ENCODE assay signal across 8 cellular contexts in the genomic region with DNA sequence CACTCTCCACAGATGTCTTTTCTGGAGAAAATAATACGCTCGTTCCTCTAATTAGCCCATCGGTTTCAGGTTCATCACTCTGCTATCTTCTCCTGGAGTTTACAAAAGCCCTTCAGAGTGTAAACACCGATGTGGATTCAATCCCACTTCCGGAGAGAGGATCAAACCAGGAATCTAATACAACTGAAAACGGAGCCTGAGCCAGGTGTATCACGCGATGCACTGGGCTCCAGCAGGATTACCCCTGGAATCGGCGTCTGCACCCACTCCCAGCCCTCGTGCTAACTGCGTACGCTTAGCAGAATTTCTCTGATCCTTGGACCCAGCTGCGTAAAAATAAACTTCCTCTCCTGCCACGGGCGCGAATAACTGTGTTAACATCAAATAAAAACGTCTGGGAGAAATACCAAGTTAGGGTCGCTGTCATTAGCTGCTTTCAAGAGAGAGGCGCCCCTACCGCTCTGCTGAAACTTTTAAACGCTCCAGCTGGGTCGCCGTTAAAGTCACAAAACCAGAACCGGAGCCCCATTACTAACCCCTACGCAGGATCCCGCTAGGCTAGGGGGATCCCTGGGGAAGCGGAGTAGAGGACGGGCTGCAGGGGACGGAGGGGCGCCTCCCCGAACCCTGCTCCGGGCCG. TPM values are rescaled to one million over a fixed set of nuclear protein-coding genes. Genes with fewer than 3 reads are reported as not detected.
A peak's percentile ranks its signal among the peaks of the same experiment; 100 is the strongest.
DNase-seq lines count a peak whose midpoint lies in the region; ATAC-seq and TF ChIP-seq lines count a peak whose summit lies in the region.

No MANE protein-coding gene starts in this region.

- peak overlapping the region; percentile 77 for H3K27ac ChIP-seq in brain microvascular endothelial cell
- peak overlapping the region; percentile 64 for H3K27ac ChIP-seq in mesenchymal stem cell (ENCODE audit: low read length, poor library complexity, severe bottlenecking)

- H3K9me3 ChIP-seq in MG63 (no peaks in the 10 kb centered on the region; the same call in 1 of the 2 replicates), mesenchymal stem cell (ENCODE audit: control insufficient read depth, low read length) (no peaks in the 10 kb centered on the region)

- peak overlapping the region; percentile 97 to 99 for H3K4ac ChIP-seq in mesenchymal stem cell (ENCODE audit: low read depth in 1 of 2, low read length in 2 of 2)

- peak overlapping the region in 1 of 2 experiments; percentile 18 for H2BK12ac ChIP-seq in mesenchymal stem cell (ENCODE audit: low read length in 2 of 2)

- peak overlapping the region; percentile 92 for H3K4me3 ChIP-seq in MG63
- H3K4me3 ChIP-seq in brain microvascular endothelial cell (ENCODE audit: low read depth, low read length), result peak overlapping the region; percentile 96
- H3K4me3 ChIP-seq in mesenchymal stem cell (ENCODE audit: insufficient read depth in 1 of 2, low read depth in 1 of 2, low read length in 2 of 2), result peak overlapping the region; percentile 84 to 87

- peak overlapping the region; percentile 68 for H2BK15ac ChIP-seq in mesenchymal stem cell (ENCODE audit: low read depth, poor library complexity, severe bottlenecking)

- H4K91ac ChIP-seq in mesenchymal stem cell (ENCODE audit: low read length), result peak overlapping the region; percentile 91

- peaks cover 14% of the 10 kb centered on the region for H3K4me1 ChIP-seq in mesenchymal stem cell (ENCODE audit: control insufficient read depth, insufficient read depth, low read depth, low read length)

- H3K79me1 ChIP-seq in mesenchymal stem cell (replicated peaks; ENCODE audit: low read length, poor library complexity, severe bottlenecking), result peaks cover 1% of the 10 kb centered on the region

- peak overlapping the region; percentile 98 for H4K8ac ChIP-seq in mesenchymal stem cell (ENCODE audit: low read length)

- ATAC-seq in GM19023 (IDR thresholded peaks at IDR 0.05; ENCODE audit: unreplicated experiment), result no peak

- TF ChIP-seq CTCF in brain microvascular endothelial cell (IDR thresholded peaks at IDR 0.05; ENCODE audit: low read depth, low read length, missing control alignments) (no peak), GM10266 (IDR thresholded peaks at IDR 0.05; ENCODE audit: control insufficient read depth, insufficient read depth, low read depth, missing control alignments) (no peak)

- peak overlapping the region; percentile 92 for H2AK5ac ChIP-seq in mesenchymal stem cell (ENCODE audit: low read length, severe bottlenecking)

- peak overlapping the region; percentile 73 for H2BK5ac ChIP-seq in mesenchymal stem cell (ENCODE audit: low read depth, low read length, poor library complexity, severe bottlenecking)

- H3K23ac ChIP-seq in mesenchymal stem cell (ENCODE audit: low read length in 2 of 2), result peak overlapping the region in 1 of 2 experiments; percentile 48

- peak overlapping the region; percentile 96 for H3K18ac ChIP-seq in mesenchymal stem cell (ENCODE audit: low read depth in 1 of 2, low read length in 2 of 2)

- DNase-seq in NCI-H526 (lab: John Stamatoyannopoulos, UW), result peak; percentile 16 to 43
- DNase-seq in NCI-H526 treated with DMSO at 0.1 percent for 48 hours (lab: John Stamatoyannopoulos, UW), result no peak
- no peak for DNase-seq in MG63
- no peak for DNase-seq in brain microvascular endothelial cell
- DNase-seq in mesenchymal stem cell, result peak; percentile 42
- DNase-seq in G401 (ENCODE audit: low spot score), result no peak
- no peak for DNase-seq in GM10266 (ENCODE audit: extremely low spot score)

- H2BK120ac ChIP-seq in mesenchymal stem cell (ENCODE audit: low read depth, low read length), result peak overlapping the region; percentile 91

- H3K36me3 ChIP-seq in MG63 (peaks cover 29% of the 10 kb centered on the region), brain microvascular endothelial cell (replicated peaks) (peaks cover 25% of the 10 kb centered on the region), mesenchymal stem cell (ENCODE audit: control insufficient read depth in 1 of 2, insufficient read depth in 2 of 2, low read depth in 1 of 2, low read length in 2 of 2) (peaks cover 26 to 27% of the 10 kb centered on the region in 2 experiments)

- H3K14ac ChIP-seq in mesenchymal stem cell (ENCODE audit: low read length in 2 of 2), result peak overlapping the region in 1 of 2 experiments; percentile 63

- no peak overlapping the region for H2AFZ ChIP-seq in mesenchymal stem cell (ENCODE audit: low read depth, low read length)

- H3K27me3 ChIP-seq in MG63 (no peaks in the 10 kb centered on the region), brain microvascular endothelial cell (replicated peaks) (no peaks in the 10 kb centered on the region), mesenchymal stem cell (ENCODE audit: control insufficient read depth in 1 of 2, insufficient read depth in 1 of 2, low read length in 2 of 2) (no peaks in the 10 kb centered on the region)

- H3K9ac ChIP-seq in mesenchymal stem cell (ENCODE audit: low read length), result peak overlapping the region; percentile 97

- in situ Hi-C loops in brain microvascular endothelial cell (cut with HindIII; ENCODE audit: low pct_ligation_motif_present, low sequenced_read_pairs) (loop anchor here (25.0 kb wide), 1 partner anchor 94 kb away; a partner anchor contains a TSS), G401 (cut with HindIII; ENCODE audit: low sequenced_read_pairs) (no loop called here)

- WGBS in mesenchymal stem cell, result 1% methylated on average over 29 of the region's 34 CpGs

- H3K4me2 ChIP-seq in mesenchymal stem cell (ENCODE audit: low read length, poor library complexity, severe bottlenecking), result peak overlapping the region; percentile 81

RNA-seq across cellular contexts. Expression of a gene that starts 0.5 kb away (rescaled TPM):
- 11.0 and 39.4 TPM in 2 replicates for total RNA-seq in MG63 (2014; rRNA removed; shearing (Covaris generic); ENCODE audit: low replicate concordance)
- 27.8 TPM for polyA plus RNA-seq in mesenchymal stem cell (2013, experiment 1 of 2)
- polyA plus RNA-seq in mesenchymal stem cell (2013, experiment 2 of 2), result 28.1 TPM
- total RNA-seq in G401 (2014; rRNA removed; shearing (Covaris generic)), result 29.9 and 38.7 TPM in 2 replicates

RNA-seq across cellular contexts. Expression of a gene that starts 7.8 kb away (rescaled TPM):
- 58.3 and 78.2 TPM in 2 replicates for total RNA-seq in MG63 (2014; rRNA removed; shearing (Covaris generic); ENCODE audit: low replicate concordance)
- 239 TPM for polyA plus RNA-seq in mesenchymal stem cell (2013, experiment 1 of 2)
- 239 TPM for polyA plus RNA-seq in mesenchymal stem cell (2013, experiment 2 of 2)
- total RNA-seq in G401 (2014; rRNA removed; shearing (Covaris generic)), result 100 and 151 TPM in 2 replicates

RNA-seq across cellular contexts. Expression of a gene that starts 20.2 kb away (rescaled TPM):
- total RNA-seq in MG63 (2014; rRNA removed; shearing (Covaris generic); ENCODE audit: low replicate concordance), result 121 and 191 TPM in 2 replicates
- polyA plus RNA-seq in mesenchymal stem cell (2013, experiment 1 of 2), result 37.4 TPM
- polyA plus RNA-seq in mesenchymal stem cell (2013, experiment 2 of 2), result 35.4 TPM
- total RNA-seq in G401 (2014; rRNA removed; shearing (Covaris generic)), result 356 and 361 TPM in 2 replicates

RNA-seq across cellular contexts. Expression of a gene that starts 20.4 kb away (rescaled TPM):
- total RNA-seq in MG63 (2014; rRNA removed; shearing (Covaris generic); ENCODE audit: low replicate concordance), result 16.8 and 28.4 TPM in 2 replicates
- 28.0 TPM for polyA plus RNA-seq in mesenchymal stem cell (2013, experiment 1 of 2)
- polyA plus RNA-seq in mesenchymal stem cell (2013, experiment 2 of 2), result 25.3 TPM
- 19.7 and 34.3 TPM in 2 replicates for total RNA-seq in G401 (2014; rRNA removed; shearing (Covaris generic))

RNA-seq across cellular contexts. Expression of a gene that starts 31.4 kb away (rescaled TPM):
- total RNA-seq in MG63 (2014; rRNA removed; shearing (Covaris generic); ENCODE audit: low replicate concordance), result 3.6 and 6.3 TPM in 2 replicates
- 8.8 TPM for polyA plus RNA-seq in mesenchymal stem cell (2013, experiment 1 of 2)
- 8.6 TPM for polyA plus RNA-seq in mesenchymal stem cell (2013, experiment 2 of 2)
- 12.2 and 23.1 TPM in 2 replicates for total RNA-seq in G401 (2014; rRNA removed; shearing (Covaris generic))

Comparison
In these comparisons a context has a peak if more than half of its experiments do, and no peak if none do; other contexts are left out.
1. DNase-seq: peak in NCI-H526 (2 of 2) and mesenchymal stem cell (single experiment); none in NCI-H526 treated with DMSO at 0.1 percent for 48 hours (single experiment), MG63 (single experiment), brain microvascular endothelial cell (single experiment), G401 (single experiment) and GM10266 (single experiment).
2. Peak in every context shown above with its lines, with median percentiles within 50 percentile points of each other: H3K4me3 ChIP-seq.